Comparison of ENCODE assay signal across 8 cellular contexts in the genomic region with DNA sequence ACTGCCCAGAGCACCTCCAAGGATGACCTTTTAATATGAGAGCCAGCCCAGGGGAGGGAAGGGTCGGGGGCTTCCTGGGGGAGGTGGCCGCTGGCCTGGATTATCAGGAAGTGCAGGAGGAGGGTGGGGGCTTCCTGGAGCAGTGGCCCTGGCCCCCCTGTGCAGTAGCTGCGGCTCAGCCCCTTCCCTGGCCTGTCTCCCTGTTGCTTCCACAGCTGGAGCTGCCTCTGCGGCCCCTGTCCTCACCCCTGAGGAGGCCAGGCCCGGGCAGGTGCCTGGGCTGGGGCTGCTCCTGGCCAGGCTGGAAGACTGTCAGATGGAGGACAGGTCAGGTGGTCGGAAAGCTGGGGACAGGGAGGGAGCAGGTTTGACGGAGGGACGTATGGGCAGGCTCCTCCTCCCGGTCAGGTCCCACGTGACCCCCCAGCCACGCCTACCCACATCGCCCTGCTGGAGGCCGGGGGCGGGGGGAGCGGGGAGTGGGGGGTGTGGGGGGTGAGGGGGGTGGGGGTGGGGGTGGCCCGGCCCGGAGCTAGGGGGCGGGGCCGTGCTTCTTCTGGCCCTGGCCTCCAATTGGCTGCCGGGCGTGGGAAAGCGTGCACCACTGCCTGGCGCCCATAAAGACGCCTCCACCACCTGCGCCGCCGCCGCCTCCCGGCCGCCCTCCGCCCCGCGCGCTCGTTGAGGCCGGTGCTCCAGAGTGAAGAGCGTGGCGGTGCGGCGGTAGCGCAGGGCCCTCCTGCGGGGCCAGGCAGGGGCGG. TPM values are rescaled to one million over a fixed set of nuclear protein-coding genes. Genes with fewer than 3 reads are reported as not detected.
DNase-seq lines count a peak whose midpoint lies in the region; ATAC-seq and TF ChIP-seq lines count a peak whose summit lies in the region.

No MANE protein-coding gene starts in this region.

- peak overlapping the region; percentile 59 to 85 (median 62) for H3K4me3 ChIP-seq in Peyer's patch
- peak overlapping the region; percentile 52 to 67 (median 54) for H3K4me3 ChIP-seq in stomach

- H3K36me3 ChIP-seq in Peyer's patch, result no peaks in the 10 kb centered on the region
- no peaks in the 10 kb centered on the region for H3K36me3 ChIP-seq in stomach

- H3K27me3 Mint-ChIP-seq in activated T-helper 17 cell treated with anti-CD3 and anti-CD28 coated beads, Interleukin-2, amount 50 U/mL, for 72 hours, result no peaks in the 10 kb centered on the region
- H3K27me3 Mint-ChIP-seq in neural crest cell (ENCODE audit: low read depth), result no peaks in the 10 kb centered on the region

- no peak for TF ChIP-seq EP300 in stomach (IDR thresholded peaks at IDR 0.05)

- H3K27ac ChIP-seq in Peyer's patch, result peak overlapping the region; percentile 94 to 99 (median 97)
- H3K27ac ChIP-seq in stomach, result peak overlapping the region; percentile 92 to 98 (median 97)

- TF ChIP-seq CTCF in Peyer's patch (IDR thresholded peaks at IDR 0.05) (no peak), neural crest cell (conservative IDR thresholded peaks at IDR 0.05) (no peak), stomach (IDR thresholded peaks at IDR 0.05) (no peak)

- H3K4me1 ChIP-seq in Peyer's patch, result peaks cover 0 to 76% (median 26%) of the 10 kb centered on the region in 4 donors
- peaks cover 58 to 83% (median 73%) of the 10 kb centered on the region in 4 donors for H3K4me1 ChIP-seq in stomach

- H3K27me3 ChIP-seq in Peyer's patch (peaks cover 0 to under 1% of the 10 kb centered on the region in 2 donors), stomach (peaks cover 0 to 49% (median 2%) of the 10 kb centered on the region in 3 donors)

- peak; percentile 94 for DNase-seq in COLO829 (ENCODE audit: low spot score)
- DNase-seq in HuH-7 (ENCODE audit: low spot score), result peak; percentile 99
- DNase-seq in Peyer's patch, result peak; percentile 93 to 96 (median 96)
- DNase-seq in fibroblast of peridontal ligament (ENCODE audit: extremely low read depth), result peak; percentile 47
- peak; percentile 78 for DNase-seq in neural crest cell (ENCODE audit: low read depth, low spot score)
- peak; percentile 94 for DNase-seq in stomach

- H3K27ac Mint-ChIP-seq in activated T-helper 17 cell treated with anti-CD3 and anti-CD28 coated beads, Interleukin-2, amount 50 U/mL, for 72 hours, result no peak overlapping the region
- H3K27ac Mint-ChIP-seq in neural crest cell (ENCODE audit: unreplicated experiment), result no peak overlapping the region

- peak; percentile 33 for ATAC-seq in GM21381 (IDR thresholded peaks at IDR 0.05; ENCODE audit: unreplicated experiment)
- ATAC-seq in activated T-helper 17 cell treated with anti-CD3 and anti-CD28 coated beads, Interleukin-2, amount 50 U/mL, for 72 hours (replicated peaks), result peak; percentile 45

- H3K9me3 Mint-ChIP-seq in activated T-helper 17 cell treated with anti-CD3 and anti-CD28 coated beads, Interleukin-2, amount 50 U/mL, for 72 hours, result no peaks in the 10 kb centered on the region
- no peaks in the 10 kb centered on the region for H3K9me3 Mint-ChIP-seq in neural crest cell

- intact Hi-C loops in stomach (cut with DNase I; ENCODE audit: low total_unique reads), result loop anchor here (10.0 kb wide), 1 partner anchor 99 kb away; no protein-coding TSS in a partner anchor

- no peaks in the 10 kb centered on the region for H3K4me1 Mint-ChIP-seq in activated T-helper 17 cell treated with anti-CD3 and anti-CD28 coated beads, Interleukin-2, amount 50 U/mL, for 72 hours
- H3K4me1 Mint-ChIP-seq in neural crest cell, result peaks cover 40% of the 10 kb centered on the region

- TF ChIP-seq POLR2A in Peyer's patch (IDR thresholded peaks at IDR 0.05), result peak; percentile 59 to 72
- TF ChIP-seq POLR2A in stomach (IDR thresholded peaks at IDR 0.05), result no peak

- H3K9me3 ChIP-seq in Peyer's patch (no peaks in the 10 kb centered on the region), stomach (no peaks in the 10 kb centered on the region)

- 2 to 6% (median 4%) methylated on average over 28 to 42 of the region's 43 CpGs for WGBS in stomach, 5 donors

- peaks cover 11% of the 10 kb centered on the region for H3K36me3 Mint-ChIP-seq in activated T-helper 17 cell treated with anti-CD3 and anti-CD28 coated beads, Interleukin-2, amount 50 U/mL, for 72 hours (ENCODE audit: low read depth)
- H3K36me3 Mint-ChIP-seq in neural crest cell (ENCODE audit: low read depth), result no peaks in the 10 kb centered on the region

- peak overlapping the region; percentile 84 for H3K4me3 Mint-ChIP-seq in activated T-helper 17 cell treated with anti-CD3 and anti-CD28 coated beads, Interleukin-2, amount 50 U/mL, for 72 hours
- no peak overlapping the region for H3K4me3 Mint-ChIP-seq in neural crest cell

RNA-seq across cellular contexts. Expression of a gene that starts 10.2 kb away (rescaled TPM):
- total RNA-seq in Peyer's patch (100 to 1,000 TPM; 231 to 532 (median 316) TPM), neural crest cell (0.61 TPM in 2 replicates), stomach (100 to 1,000 TPM in 3 of 5 donors, 10 to 100 TPM in 2; 33.2 to 413 (median 301) TPM)
- 100 to 1,000 TPM in 1 of 2 donors, 10 to 100 TPM in 1; 93.2 to 299 TPM for total RNA-seq in activated T-helper 17 cell treated with anti-CD3 and anti-CD28 coated beads, Interleukin-2, amount 50 U/mL, for 72 hours
- 100 to 1,000 TPM in 1 of 3 donors, 10 to 100 TPM in 2; 58.0 to 128 (median 64.8) TPM for polyA plus RNA-seq in stomach

RNA-seq across cellular contexts. Expression of a gene that starts 15.9 kb away (rescaled TPM):
- under 1 TPM in 1 of 4 donors, not detected in 3; 0.88 TPM for total RNA-seq in Peyer's patch
- not detected for total RNA-seq in activated T-helper 17 cell treated with anti-CD3 and anti-CD28 coated beads, Interleukin-2, amount 50 U/mL, for 72 hours
- total RNA-seq in neural crest cell, result 90.9 and 92.2 TPM in 2 replicates
- 1 to 10 TPM in 1 of 5 donors, not detected in 4; 9.6 TPM for total RNA-seq in stomach
- under 1 TPM in 1 of 3 donors, not detected in 2; 0.25 TPM for polyA plus RNA-seq in stomach

RNA-seq across cellular contexts. Expression of a gene that starts 19.5 kb away (rescaled TPM):
- 10 to 100 TPM; 43.4 to 82.5 (median 70.5) TPM for total RNA-seq in Peyer's patch
- total RNA-seq in activated T-helper 17 cell treated with anti-CD3 and anti-CD28 coated beads, Interleukin-2, amount 50 U/mL, for 72 hours, result 10 to 100 TPM; 41.7 to 54.9 TPM
- 62.5 and 65.5 TPM in 2 replicates for total RNA-seq in neural crest cell
- 10 to 100 TPM in 4 of 5 donors, 1 to 10 TPM in 1; 6.4 to 86.0 (median 27.9) TPM for total RNA-seq in stomach
- 10 to 100 TPM in 2 of 3 donors, 1 to 10 TPM in 1; 7.6 to 17.2 (median 15.6) TPM for polyA plus RNA-seq in stomach

RNA-seq across cellular contexts. Expression of a gene that starts 40.6 kb away (rescaled TPM):
- total RNA-seq in Peyer's patch (10 to 100 TPM; 41.3 to 79.5 (median 59.0) TPM), neural crest cell (51.3 and 58.9 TPM in 2 replicates), stomach (100 to 1,000 TPM in 1 of 5 donors, 10 to 100 TPM in 3, 1 to 10 TPM in 1; 8.5 to 668 (median 21.0) TPM)
- 10 to 100 TPM; 27.4 to 36.3 TPM for total RNA-seq in activated T-helper 17 cell treated with anti-CD3 and anti-CD28 coated beads, Interleukin-2, amount 50 U/mL, for 72 hours
- polyA plus RNA-seq in stomach, result 10 to 100 TPM; 18.9 to 23.8 (median 20.9) TPM

Comparison
In these comparisons a context has a peak if more than half of its experiments do, and no peak if none do; other contexts are left out.
1. Peak in every context shown above with its lines: DNase-seq, ATAC-seq, H3K4me3 ChIP-seq and H3K27ac ChIP-seq.
2. DNase-seq: peak in every context shown above with its lines; median percentile 99 in HuH-7; 96 in Peyer's patch; 94 in COLO829; 94 in stomach; 78 in neural crest cell; 47 in fibroblast of peridontal ligament.
3. POLR2A ChIP-seq: peak in Peyer's patch (2 of 2); none in stomach (0 of 4).
4. RNA of a gene that starts 10.2 kb away (total RNA-seq): 231 to 532 TPM in Peyer's patch, 33.2 to 413 TPM in stomach and 93.2 to 299 TPM in activated T-helper 17 cell treated with anti-CD3 and anti-CD28 coated beads, Interleukin-2, amount 50 U/mL, for 72 hours; 0.61 TPM in neural crest cell; every median in the first group is over 10 times any median in the second.